ENCODE assay signal across 13 cellular contexts in the genomic region with DNA sequence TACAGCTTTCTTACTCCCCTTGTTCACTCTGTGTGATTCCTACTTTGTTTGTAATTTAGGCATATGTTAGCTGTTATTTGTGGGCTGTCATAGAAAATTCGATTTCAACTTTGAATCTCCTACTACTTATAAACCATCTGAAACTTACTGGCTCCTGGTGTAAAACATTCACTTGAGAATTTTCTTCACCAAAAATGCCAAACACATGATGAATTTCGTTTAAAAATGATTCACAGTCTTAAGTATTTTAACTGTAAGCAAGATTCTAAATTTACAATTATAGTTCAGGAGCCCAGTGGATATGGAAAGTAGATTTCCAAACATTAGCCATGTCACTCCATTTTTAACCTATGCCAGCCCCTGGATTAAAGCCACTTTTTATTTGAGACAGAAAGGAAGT. TPM values are rescaled to one million over a fixed set of nuclear protein-coding genes. Genes with fewer than 3 reads are reported as not detected.
DNase-seq lines count a peak whose midpoint lies in the region; ATAC-seq and TF ChIP-seq lines count a peak whose summit lies in the region.
"Had no signal": no experiment of that assay in that cellular context is flagged by ENCODE, and none has a peak within 500 bp of the region (broad histone marks: within the 10 kb centered on the region; RNA-seq: fewer than 3 reads in every experiment).

No MANE protein-coding gene starts in this region.

- H3K36me3 ChIP-seq in heart left ventricle (no peaks in the 10 kb centered on the region), muscle layer of colon (ENCODE audit: insufficient read depth, low read length) (no peaks in the 10 kb centered on the region), urinary bladder (ENCODE audit: insufficient read depth) (no peaks in the 10 kb centered on the region)
- H3K36me3 ChIP-seq: cardiac muscle cell, neutrophil had no signal

- peaks cover 27% of the 10 kb centered on the region for H3K4me1 Mint-ChIP-seq in brain
- H3K4me1 Mint-ChIP-seq in nephron progenitor cell: peaks cover 24% of the 10 kb centered on the region

- DNase-seq in heart left ventricle: no peak
- DNase-seq in left cardiac atrium: no peak
- DNase-seq in nephron progenitor cell: no peak
- DNase-seq in NCI-H774 (lab: John Stamatoyannopoulos, UW): no peak
- DNase-seq: 8988T, GF-D8, NCI-H1092 had no signal

- H3K4me1 ChIP-seq in heart left ventricle (peaks cover 0 to 78% (median 34%) of the 10 kb centered on the region in 12 donors), muscle layer of colon (ENCODE audit: insufficient read depth, low read length) (peaks cover 23% of the 10 kb centered on the region), urinary bladder (ENCODE audit: insufficient read depth) (no peaks in the 10 kb centered on the region)

- H3K27ac ChIP-seq in heart left ventricle (peak overlapping the region; percentile 1 to 96 (median 90)), muscle layer of colon (ENCODE audit: low read depth, low read length) (peak overlapping the region; percentile 94), urinary bladder (ENCODE audit: low read depth) (no peak overlapping the region)
- H3K27ac ChIP-seq: cardiac muscle cell, neutrophil had no signal

- H3K9me3 Mint-ChIP-seq in brain (no peaks in the 10 kb centered on the region), nephron progenitor cell (no peaks in the 10 kb centered on the region)

- ATAC-seq in heart left ventricle (no peak), left cardiac atrium (no peak), HG02678 (IDR thresholded peaks at IDR 0.05; ENCODE audit: unreplicated experiment) (no peak)

- 7 to 21% (median 18%) methylated on average over 2 of the region's 2 CpGs for WGBS in heart left ventricle, 4 donors
- WGBS in urinary bladder: 17% methylated on average over 2 of the region's 2 CpGs

- H3K27me3 Mint-ChIP-seq in brain: peaks cover 17% of the 10 kb centered on the region
- H3K27me3 Mint-ChIP-seq in nephron progenitor cell (ENCODE audit: low read depth, poor library complexity): peaks cover 36% of the 10 kb centered on the region

- H3K9ac ChIP-seq in muscle layer of colon (ENCODE audit: low read length): peak overlapping the region; percentile 97

- TF ChIP-seq CTCF in heart left ventricle (IDR thresholded peaks at IDR 0.05) (no peak), brain (conservative IDR thresholded peaks at IDR 0.05) (no peak), nephron progenitor cell (IDR thresholded peaks at IDR 0.05) (no peak)

- peak overlapping the region; percentile 22 to 70 (median 64) for H3K4me3 ChIP-seq in heart left ventricle
- H3K4me3 ChIP-seq in muscle layer of colon (ENCODE audit: low read depth in 1 of 2, low read length in 2 of 2): peak overlapping the region; percentile 62 to 89
- H3K4me3 ChIP-seq in urinary bladder (ENCODE audit: low read depth, low read length): peak overlapping the region; percentile 18
- H3K4me3 ChIP-seq: cardiac muscle cell had no signal

- TF ChIP-seq POLR2A in heart left ventricle (IDR thresholded peaks at IDR 0.05): no peak

- H3K4me3 Mint-ChIP-seq in brain (peak overlapping the region in 3 of 5 experiments; percentile 17 to 89 (median 54)), nephron progenitor cell (no peak overlapping the region)

- intact Hi-C loops in heart left ventricle (cut with DNase I): no loop called here
- intact Hi-C loops in left cardiac atrium (cut with DNase I): no loop called here

- H3K36me3 Mint-ChIP-seq in brain: no peaks in the 10 kb centered on the region
- no peaks in the 10 kb centered on the region for H3K36me3 Mint-ChIP-seq in nephron progenitor cell (ENCODE audit: low read depth)

- H3K27ac Mint-ChIP-seq in brain (peak overlapping the region in 2 of 5 experiments; percentile 63 to 71), nephron progenitor cell (no peak overlapping the region)

- H3K27me3 ChIP-seq in heart left ventricle (peaks cover 0 to 3% (median 0%) of the 10 kb centered on the region in 9 donors), muscle layer of colon (ENCODE audit: control insufficient read depth in 1 of 2, insufficient read depth in 2 of 2, low read length in 2 of 2) (no peaks in the 10 kb centered on the region)
- H3K27me3 ChIP-seq: cardiac muscle cell had no signal

- H3K9me3 ChIP-seq in heart left ventricle: no peaks in the 10 kb centered on the region
- no peaks in the 10 kb centered on the region for H3K9me3 ChIP-seq in muscle layer of colon (ENCODE audit: low read length)
- H3K9me3 ChIP-seq: neutrophil had no signal

RNA-seq across cellular contexts. Expression of gene CPED1, which starts 3.1 kb away (rescaled TPM):
- total RNA-seq in heart left ventricle (10 to 100 TPM; 19.6 to 51.2 (median 27.5) TPM), left cardiac atrium (10 to 100 TPM; 19.2 to 27.0 TPM), urinary bladder (78.4 TPM)
- polyA plus RNA-seq in heart left ventricle (1 to 10 TPM; 3.6 to 9.7 TPM), brain (ENCODE audit: insufficient read depth, low read depth, low replicate concordance) (0.22 TPM), urinary bladder (33.4 TPM)

RNA-seq across cellular contexts. Expression of gene ING3, which starts 41.0 kb away (rescaled TPM):
- 10 to 100 TPM in 8 of 9 donors, 1 to 10 TPM in 1; 9.3 to 16.0 (median 13.3) TPM for total RNA-seq in heart left ventricle
- polyA plus RNA-seq in heart left ventricle: 1 to 10 TPM; 5.4 to 9.6 TPM
- total RNA-seq in left cardiac atrium: 10 to 100 TPM; 12.2 to 13.8 TPM
- polyA plus RNA-seq in brain (ENCODE audit: insufficient read depth, low read depth, low replicate concordance): 6.8 TPM
- 38.2 TPM for total RNA-seq in urinary bladder
- 11.3 TPM for polyA plus RNA-seq in urinary bladder

Comparison
In these comparisons a context has a peak if more than half of its experiments do, and no peak if none do; other contexts are left out.
1. H3K4me3 ChIP-seq: peak in every context shown above with its lines; median percentile 76 in muscle layer of colon; 64 in heart left ventricle; 18 in urinary bladder.